ENCODE assay signal across 14 cellular contexts in genomic region chr6:53321701-53322100, GRCh38. TPM values are rescaled to one million over a fixed set of nuclear protein-coding genes. Genes with fewer than 3 reads are reported as not detected.
DNase-seq lines count a peak whose midpoint lies in the region; ATAC-seq, FAIRE-seq and TF ChIP-seq lines count a peak whose summit lies in the region.
"Had no signal": no experiment of that assay in that cellular context is flagged by ENCODE, and none has a peak within 500 bp of the region (broad histone marks: within the 10 kb centered on the region; RNA-seq: fewer than 3 reads in every experiment).

No MANE protein-coding gene starts in this region.

- no peak overlapping the region for H3K4me3 Mint-ChIP-seq in immature natural killer cell

- peak overlapping the region; percentile 27 to 80 (median 59) for H3K27ac Mint-ChIP-seq in immature natural killer cell

- H3K27me3 Mint-ChIP-seq in immature natural killer cell (ENCODE audit: low read depth in 3 of 3), result peaks cover 0 to 2% (median 0%) of the 10 kb centered on the region in 3 donors

- TF ChIP-seq EP300 in sigmoid colon (IDR thresholded peaks at IDR 0.05), result no peak

- intact Hi-C loops in sigmoid colon (cut with DNase I), result no loop called here

- no peak overlapping the region for H3K4me3 ChIP-seq in sigmoid colon
- H3K4me3 ChIP-seq: ovary had no signal

- H3K27ac ChIP-seq in VCaP (peak overlapping the region; percentile 56), sigmoid colon (peak overlapping the region; percentile 57 to 81 (median 72))

- in situ Hi-C loops in G401 (cut with HindIII; ENCODE audit: low sequenced_read_pairs), result no loop called here

- no peaks in the 10 kb centered on the region for H3K36me3 Mint-ChIP-seq in immature natural killer cell

- peaks cover 0 to 2% (median 0%) of the 10 kb centered on the region in 6 donors for H3K9me3 Mint-ChIP-seq in immature natural killer cell

- 66 to 77% methylated on average over 2 of the region's 2 CpGs for WGBS in sigmoid colon, 2 donors

- no peak for FAIRE-seq in D721Med (lab: Jason Lieb, UNC)

- TF ChIP-seq CTCF in VCaP (conservative IDR thresholded peaks at IDR 0.05) (no peak), sigmoid colon (IDR thresholded peaks at IDR 0.05) (no peak), D721Med (IDR thresholded peaks at IDR 0.05; ENCODE audit: insufficient read depth, missing control alignments) (no peak)

- no peak for TF ChIP-seq POLR2A in sigmoid colon (IDR thresholded peaks at IDR 0.05)

- no peaks in the 10 kb centered on the region for H3K9me3 ChIP-seq in sigmoid colon
- H3K9me3 ChIP-seq: ovary had no signal

- H3K27me3 ChIP-seq in sigmoid colon, result no peaks in the 10 kb centered on the region
- H3K27me3 ChIP-seq: ovary had no signal

- peak; percentile 71 for DNase-seq in G401 (ENCODE audit: low spot score)
- no peak for DNase-seq in immature natural killer cell
- DNase-seq in sigmoid colon, result no peak
- DNase-seq in NCI-H2196 (lab: John Stamatoyannopoulos, UW; ENCODE audit: unreplicated experiment), result no peak
- DNase-seq in HPDE6-E6E7 (ENCODE audit: extremely low spot score), result no peak
- no peak for DNase-seq in D721Med (ENCODE audit: insufficient read length, low spot score)
- DNase-seq: amniotic stem cell, head of caudate nucleus, left colon, NCI-H1048, NCI-H524, ovary had no signal

- H3K36me3 ChIP-seq in sigmoid colon, result no peaks in the 10 kb centered on the region
- H3K36me3 ChIP-seq: ovary had no signal

- H3K4me1 ChIP-seq in sigmoid colon, result peaks cover 0 to 63% (median 42%) of the 10 kb centered on the region in 4 donors

- ATAC-seq in HG02938 (IDR thresholded peaks at IDR 0.05; ENCODE audit: unreplicated experiment), result no peak
- ATAC-seq: left colon had no signal

- H3K4me1 Mint-ChIP-seq in immature natural killer cell, result peaks cover 56 to 82% of the 10 kb centered on the region in 2 donors

RNA-seq across cellular contexts. Expression of gene ELOVL5, which starts 27.0 kb away (rescaled TPM):
- total RNA-seq in G401 (2014; rRNA removed; shearing (Covaris generic)), result 6.6 and 12.2 TPM in 2 replicates
- polyA plus RNA-seq in immature natural killer cell, result 10 to 100 TPM; 45.4 to 85.2 (median 63.0) TPM
- total RNA-seq in sigmoid colon, result 10 to 100 TPM; 54.3 to 73.8 (median 70.4) TPM
- polyA plus RNA-seq in sigmoid colon, result 10 to 100 TPM in 1 of 3 donors, 1 to 10 TPM in 2; 7.2 to 51.6 (median 9.6) TPM
